ENCODE assay signal across 8 cellular contexts in genomic region chr1:41955461-41956159, GRCh38. TPM values are rescaled to one million over a fixed set of nuclear protein-coding genes. Genes with fewer than 3 reads are reported as not detected.
DNase-seq lines count a peak whose midpoint lies in the region; ATAC-seq and TF ChIP-seq lines count a peak whose summit lies in the region.

No MANE protein-coding gene starts in this region.

- H3K27ac ChIP-seq in vagina = no peak overlapping the region

- H3K27ac Mint-ChIP-seq in activated naive CD8-positive, alpha-beta T cell treated with anti-CD3 and anti-CD28 coated beads for 36 hours = no peak overlapping the region
- peak overlapping the region in 1 of 6 donors; percentile 23 for H3K27ac Mint-ChIP-seq in naive B cell

- no peaks in the 10 kb centered on the region for H3K27me3 Mint-ChIP-seq in activated naive CD8-positive, alpha-beta T cell treated with anti-CD3 and anti-CD28 coated beads for 36 hours
- H3K27me3 Mint-ChIP-seq in naive B cell = peaks cover 0 to 4% (median 0%) of the 10 kb centered on the region in 3 donors

- DNase-seq in AG08396 (ENCODE audit: low spot score) (peak; percentile 16), HS-5 (ENCODE audit: low read depth) (peak; percentile 86), naive B cell (no peak), SK-N-DZ (ENCODE audit: low spot score) (no peak), BE2C (no peak), vagina (ENCODE audit: extremely low spot score in 2 of 2) (no peak)
- peak; percentile 37 for DNase-seq in activated naive CD8-positive, alpha-beta T cell treated with anti-CD3 and anti-CD28 coated beads for 36 hours

- TF ChIP-seq POLR2A in vagina (IDR thresholded peaks at IDR 0.05) = no peak

- no peak overlapping the region for H3K4me3 Mint-ChIP-seq in activated naive CD8-positive, alpha-beta T cell treated with anti-CD3 and anti-CD28 coated beads for 36 hours
- H3K4me3 Mint-ChIP-seq in naive B cell = no peak overlapping the region

- H3K4me1 ChIP-seq in BE2C = no peaks in the 10 kb centered on the region
- no peaks in the 10 kb centered on the region for H3K4me1 ChIP-seq in vagina

- peaks cover 14% of the 10 kb centered on the region for H3K9me3 Mint-ChIP-seq in activated naive CD8-positive, alpha-beta T cell treated with anti-CD3 and anti-CD28 coated beads for 36 hours
- H3K9me3 Mint-ChIP-seq in naive B cell = peaks cover 0 to 11% (median 5%) of the 10 kb centered on the region in 7 donors

- H3K27me3 ChIP-seq in BE2C = no peaks in the 10 kb centered on the region
- no peaks in the 10 kb centered on the region for H3K27me3 ChIP-seq in vagina

- ATAC-seq in GM19372 (IDR thresholded peaks at IDR 0.05; ENCODE audit: low read depth, unreplicated experiment) (peak; percentile 61), naive B cell (ENCODE audit: low read depth in 2 of 2) (peak; percentile 23 to 54)

- H3K4me1 Mint-ChIP-seq in activated naive CD8-positive, alpha-beta T cell treated with anti-CD3 and anti-CD28 coated beads for 36 hours = peaks cover 25% of the 10 kb centered on the region
- peaks cover 0 to 7% (median 0%) of the 10 kb centered on the region in 3 donors for H3K4me1 Mint-ChIP-seq in naive B cell

- H3K36me3 Mint-ChIP-seq in activated naive CD8-positive, alpha-beta T cell treated with anti-CD3 and anti-CD28 coated beads for 36 hours = peaks cover 19% of the 10 kb centered on the region
- H3K36me3 Mint-ChIP-seq in naive B cell = peaks cover 5 to 16% of the 10 kb centered on the region in 2 donors

- H3K36me3 ChIP-seq in BE2C = no peaks in the 10 kb centered on the region
- no peaks in the 10 kb centered on the region for H3K36me3 ChIP-seq in vagina

- intact Hi-C loops in vagina (cut with DNase I) = no loop called here

- TF ChIP-seq CTCF in BE2C (IDR thresholded peaks at IDR 0.05; ENCODE audit: low read depth, low read length) (no peak), vagina (IDR thresholded peaks at IDR 0.05) (no peak)

- no peak overlapping the region for H3K4me3 ChIP-seq in BE2C (ENCODE audit: low read depth, low read length)
- H3K4me3 ChIP-seq in vagina = no peak overlapping the region

- H3K9me3 ChIP-seq in BE2C (no peaks in the 10 kb centered on the region), vagina (no peaks in the 10 kb centered on the region)

RNA-seq across cellular contexts. Expression of gene HIVEP3, which starts 36.9 kb away (rescaled TPM):
- total RNA-seq in activated naive CD8-positive, alpha-beta T cell treated with anti-CD3 and anti-CD28 coated beads for 36 hours = 10 to 100 TPM; 19.4 to 21.3 TPM
- 1 to 10 TPM in 4 of 6 donors, under 1 TPM in 2; 0.83 to 2.1 (median 1.3) TPM for polyA plus RNA-seq in naive B cell (ENCODE audit: low read depth in 6 of 6)
- polyA plus RNA-seq in SK-N-DZ (2014; cell fraction: cytosol; rRNA removed) = 0.52 and 1.8 TPM in 2 replicates
- 0.33 and 0.89 TPM in 2 replicates for polyA plus RNA-seq in SK-N-DZ (2014; cell fraction: nucleus; rRNA removed)
- 3.3 TPM for polyA plus RNA-seq in BE2C (2012; ENCODE audit: insufficient read depth, insufficient read length, low read depth)
- total RNA-seq in vagina = 2.9 TPM

Comparison
In these comparisons a context has a peak if more than half of its experiments do, and no peak if none do; other contexts are left out.
1. DNase-seq: peak in AG08396 (single experiment), HS-5 (single experiment) and activated naive CD8-positive, alpha-beta T cell treated with anti-CD3 and anti-CD28 coated beads for 36 hours (single experiment); none in naive B cell (single experiment), SK-N-DZ (single experiment), BE2C (single experiment) and vagina (0 of 2).